Comparison of ENCODE assay signal across 1 cellular context in the genomic region with DNA sequence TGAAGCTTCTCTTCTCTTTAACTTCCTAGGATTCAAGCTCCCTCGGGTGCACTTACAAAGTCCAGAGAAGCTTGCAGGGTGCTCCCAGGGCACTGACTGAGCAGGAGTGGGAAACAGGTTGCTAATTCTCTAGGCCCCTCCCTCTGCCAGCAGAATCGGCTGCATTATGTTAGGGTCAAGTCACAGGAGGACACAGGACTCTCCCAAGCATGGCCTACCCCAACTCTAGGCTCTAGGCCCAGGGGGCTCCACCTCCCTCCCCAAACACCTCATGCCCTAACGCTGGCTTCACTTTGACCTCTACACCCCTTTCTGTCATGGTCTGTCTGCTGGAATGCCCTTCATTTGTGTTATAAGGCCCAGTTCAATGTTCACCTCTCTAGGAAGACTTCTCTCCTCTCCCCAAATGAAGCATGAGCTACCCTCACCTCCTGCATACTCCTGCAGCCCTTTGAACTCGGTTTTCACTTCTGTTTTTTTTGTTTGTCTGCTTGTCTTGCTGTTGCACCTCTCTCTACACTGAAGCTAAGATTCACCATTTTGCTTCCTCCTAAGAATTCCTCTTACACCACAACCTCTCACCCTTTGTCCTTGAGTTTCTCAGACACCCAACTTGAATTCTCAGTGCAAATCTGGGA.
TF ChIP-seq lines count a peak whose summit lies in the region.

No MANE protein-coding gene starts in this region.

TF ChIP-seq in IMR-90, 13 proteins besides CTCF, POLR2A, EP300 and RAD21 (continued from another document):
- no peak for TF ChIP-seq ELK1 (IDR thresholded peaks at IDR 0.05; ENCODE audit: borderline replicate concordance, low read depth, low read length)
- TF ChIP-seq NFE2L2 (IDR thresholded peaks at IDR 0.05; ENCODE audit: low read depth, low read length): no peak
- TF ChIP-seq BHLHE40 (IDR thresholded peaks at IDR 0.05; ENCODE audit: low read depth, low read length): no peak
- TF ChIP-seq MAFK (IDR thresholded peaks at IDR 0.05; ENCODE audit: low read depth, low read length): no peak
- no peak for TF ChIP-seq FOS (IDR thresholded peaks at IDR 0.05; ENCODE audit: low read depth, low read length)
- no peak for TF ChIP-seq USF2 (IDR thresholded peaks at IDR 0.05; ENCODE audit: low read depth, low read length)
- no peak for TF ChIP-seq RFX5 (IDR thresholded peaks at IDR 0.05; ENCODE audit: low read depth, low read length)
- no peak for TF ChIP-seq SMC3 (IDR thresholded peaks at IDR 0.05; ENCODE audit: low read depth, low read length)
- TF ChIP-seq CHD1 (IDR thresholded peaks at IDR 0.05; ENCODE audit: low read depth, low read length): no peak
